Comparison of ENCODE assay signal across 22 cellular contexts in genomic region chr15:66735909-66736305, GRCh38. TPM values are rescaled to one million over a fixed set of nuclear protein-coding genes. Genes with fewer than 3 reads are reported as not detected.
A peak's percentile ranks its signal among the peaks of the same experiment; 100 is the strongest.
DNase-seq lines count a peak whose midpoint lies in the region; ATAC-seq and TF ChIP-seq lines count a peak whose summit lies in the region.
"Had no signal": no experiment of that assay in that cellular context is flagged by ENCODE, and none has a peak within 500 bp of the region (broad histone marks: within the 10 kb centered on the region; RNA-seq: fewer than 3 reads in every experiment).

No MANE protein-coding gene starts in this region.

- H3K4me1 ChIP-seq in SK-N-SH (ENCODE audit: control insufficient read depth in 1 of 2, insufficient read depth in 2 of 2, low read depth in 1 of 2, low read length in 1 of 2), result peaks cover 0 to 13% of the 10 kb centered on the region in 2 experiments; a peak in 1 of 4 replicates
- H3K4me1 ChIP-seq in mesenchymal stem cell (ENCODE audit: control insufficient read depth, insufficient read depth, low read depth, low read length), result peaks cover 4% of the 10 kb centered on the region
- peaks cover 0 to 87% (median 44%) of the 10 kb centered on the region in 4 donors for H3K4me1 ChIP-seq in tibial artery
- H3K4me1 ChIP-seq: breast epithelium had no signal

- H2BK12ac ChIP-seq in mesenchymal stem cell (ENCODE audit: low read length in 2 of 2), result no peak overlapping the region

- no peak for TF ChIP-seq RAD21 in SK-N-SH (IDR thresholded peaks at IDR 0.05; ENCODE audit: low read length)

- H3K4ac ChIP-seq in mesenchymal stem cell (ENCODE audit: low read depth in 1 of 2, low read length in 2 of 2), result no peak overlapping the region

- H4K91ac ChIP-seq in mesenchymal stem cell (ENCODE audit: low read length), result no peak overlapping the region

- 85% methylated on average over 9 of the region's 9 CpGs for WGBS in SK-N-SH (ENCODE audit: low lambda C conversion rate)
- WGBS in mesenchymal stem cell, result 93% methylated on average over 5 of the region's 9 CpGs

- no peak overlapping the region for H2BK5ac ChIP-seq in mesenchymal stem cell (ENCODE audit: low read depth, low read length, poor library complexity, severe bottlenecking)

- intact Hi-C loops in tibial artery (cut with DNase I; ENCODE audit: low total_unique reads), result no loop called here

- H3K36me3 ChIP-seq in SK-N-SH (replicated peaks in 1 of 2; ENCODE audit: control insufficient read depth in 1 of 2, insufficient read depth in 2 of 2, low read length in 1 of 2), result peaks cover 0 to 14% of the 10 kb centered on the region in 2 experiments
- H3K36me3 ChIP-seq in mesenchymal stem cell (ENCODE audit: control insufficient read depth in 1 of 2, insufficient read depth in 2 of 2, low read depth in 1 of 2, low read length in 2 of 2), result peaks cover 3 to 26% of the 10 kb centered on the region in 2 experiments
- H3K36me3 ChIP-seq in tibial artery, result no peaks in the 10 kb centered on the region
- H3K36me3 ChIP-seq: BLaER1, breast epithelium, left lung, Peyer's patch had no signal

- H3K4me2 ChIP-seq in SK-N-SH (peak overlapping the region; percentile 23; the same call in 1 of the 2 replicates), mesenchymal stem cell (ENCODE audit: low read length, poor library complexity, severe bottlenecking) (no peak overlapping the region)
- H3K4me2 ChIP-seq: BLaER1 had no signal

- H3K27ac ChIP-seq in SK-N-SH (ENCODE audit: low read depth in 2 of 2, low read length in 1 of 2) (no peak overlapping the region), mesenchymal stem cell (ENCODE audit: low read length, poor library complexity, severe bottlenecking) (no peak overlapping the region), tibial artery (peak overlapping the region; percentile 71 to 74)
- H3K27ac ChIP-seq: BLaER1, left lung, Peyer's patch had no signal

- H3K9ac ChIP-seq in SK-N-SH (no peak overlapping the region), mesenchymal stem cell (ENCODE audit: low read length) (peak overlapping the region; percentile 54)
- H3K9ac ChIP-seq: BLaER1 had no signal

- POLR2A ChIA-PET in SK-N-SH (lab: Yijun Ruan, JAX), result no interaction called here

- TF ChIP-seq EP300 in SK-N-SH (IDR thresholded peaks at IDR 0.05; ENCODE audit: borderline replicate concordance in 1 of 2, low read depth in 1 of 2, low read length in 1 of 2), result no peak

- H3K9me3 ChIP-seq in SK-N-SH (no peaks in the 10 kb centered on the region), mesenchymal stem cell (ENCODE audit: control insufficient read depth, low read length) (no peaks in the 10 kb centered on the region), tibial artery (no peaks in the 10 kb centered on the region)
- H3K9me3 ChIP-seq: BLaER1, breast epithelium, left lung, Peyer's patch had no signal

- H3K18ac ChIP-seq in mesenchymal stem cell (ENCODE audit: low read depth in 1 of 2, low read length in 2 of 2), result no peak overlapping the region

- no peak overlapping the region for H2BK15ac ChIP-seq in mesenchymal stem cell (ENCODE audit: low read depth, poor library complexity, severe bottlenecking)

- no peak overlapping the region for H3K4me3 ChIP-seq in SK-N-SH (ENCODE audit: low read depth in 2 of 2, low read length in 1 of 2)
- H3K4me3 ChIP-seq in mesenchymal stem cell (ENCODE audit: insufficient read depth in 1 of 2, low read depth in 1 of 2, low read length in 2 of 2), result no peak overlapping the region
- no peak overlapping the region for H3K4me3 ChIP-seq in tibial artery
- H3K4me3 ChIP-seq: BLaER1, breast epithelium, dorsolateral prefrontal cortex, left lung, Peyer's patch had no signal

- no peak for DNase-seq in SK-N-SH
- DNase-seq in astrocyte of the hippocampus (ENCODE audit: low read depth, low spot score), result peak; percentile 64
- no peak for DNase-seq in mesenchymal stem cell
- DNase-seq in tibial artery, result no peak
- DNase-seq in DMS114 treated with DMSO at 0.1 percent for 48 hours (lab: John Stamatoyannopoulos, UW; ENCODE audit: unreplicated experiment), result no peak
- DNase-seq: 8988T; activated CD4-positive, alpha-beta T cell treated with anti-CD3 and anti-CD28 coated beads for 36 hours; activated CD8-positive, alpha-beta memory T cell treated with anti-CD3 and anti-CD28 coated beads, Interleukin-2, amount 10 ng/mL, durations not matched to agents 7 days and 5 days; activated naive CD8-positive, alpha-beta T cell treated with anti-CD3 and anti-CD28 coated beads, Interleukin-2, amount 10 ng/mL, durations not matched to agents 7 days and 5 days; erythroblast; left lung; NCI-H1436; NCI-H2227 treated with DMSO at 0.1 percent for 48 hours; retina; trophoblast cell had no signal

- H4K8ac ChIP-seq in mesenchymal stem cell (ENCODE audit: low read length), result no peak overlapping the region

- H3K79me2 ChIP-seq in SK-N-SH (ENCODE audit: insufficient read depth), result peaks cover 100% of the 10 kb centered on the region

- ATAC-seq in SK-N-SH treated with all-trans-retinoic acid at 6 μM for 48 hours, result no peak
- no peak for ATAC-seq in GM21723 (IDR thresholded peaks at IDR 0.05; ENCODE audit: unreplicated experiment)
- ATAC-seq in HG03442 (IDR thresholded peaks at IDR 0.05; ENCODE audit: unreplicated experiment), result no peak
- ATAC-seq: activated CD4-positive, alpha-beta T cell treated with anti-CD3 and anti-CD28 coated beads for 36 hours; activated CD8-positive, alpha-beta memory T cell treated with anti-CD3 and anti-CD28 coated beads, Interleukin-2, amount 10 ng/mL, durations not matched to agents 7 days and 5 days; left lung had no signal

- no peak overlapping the region for H3K14ac ChIP-seq in mesenchymal stem cell (ENCODE audit: low read length in 2 of 2)

- H3K79me1 ChIP-seq in mesenchymal stem cell (replicated peaks; ENCODE audit: low read length, poor library complexity, severe bottlenecking), result peaks cover 21% of the 10 kb centered on the region

- no peak for TF ChIP-seq CTCF in SK-N-SH (IDR thresholded peaks at IDR 0.05)
- no peak for TF ChIP-seq CTCF in tibial artery (IDR thresholded peaks at IDR 0.05)

- H3K27me3 ChIP-seq in SK-N-SH (ENCODE audit: insufficient read depth) (no peaks in the 10 kb centered on the region), mesenchymal stem cell (ENCODE audit: control insufficient read depth in 1 of 2, insufficient read depth in 1 of 2, low read length in 2 of 2) (no peaks in the 10 kb centered on the region), tibial artery (no peaks in the 10 kb centered on the region)
- H3K27me3 ChIP-seq: BLaER1, breast epithelium, dorsolateral prefrontal cortex, left lung, Peyer's patch had no signal

- no peaks in the 10 kb centered on the region for H3K9me2 ChIP-seq in SK-N-SH

- CTCF ChIA-PET in SK-N-SH (lab: Yijun Ruan, JAX), result interaction anchor here (1.2 to 2.6 kb wide), 3 partner anchors 29 to 47 kb away, joined by 3 to 10 read pairs (median 4); no protein-coding TSS in a partner anchor

- peaks cover 13% of the 10 kb centered on the region for H3F3A ChIP-seq in SK-N-SH (replicated peaks; ENCODE audit: insufficient read depth)

- peaks cover 91% of the 10 kb centered on the region for H4K20me1 ChIP-seq in SK-N-SH (ENCODE audit: insufficient read depth)
- H4K20me1 ChIP-seq: BLaER1 had no signal

- H3K23ac ChIP-seq in mesenchymal stem cell (ENCODE audit: low read length in 2 of 2), result no peak overlapping the region

- H2BK120ac ChIP-seq in mesenchymal stem cell (ENCODE audit: low read depth, low read length), result no peak overlapping the region

- H2AFZ ChIP-seq in SK-N-SH (ENCODE audit: low read depth) (no peak overlapping the region), mesenchymal stem cell (ENCODE audit: low read depth, low read length) (no peak overlapping the region)

- H2AK5ac ChIP-seq in mesenchymal stem cell (ENCODE audit: low read length, severe bottlenecking), result no peak overlapping the region

TF ChIP-seq in SK-N-SH, 30 proteins besides CTCF, POLR2A, EP300 and RAD21 (continues in another document):
- TF ChIP-seq YY1 (IDR thresholded peaks at IDR 0.05; ENCODE audit: low read depth), result no peak
- TF ChIP-seq ZBTB33 (IDR thresholded peaks at IDR 0.05; ENCODE audit: borderline replicate concordance, low read depth), result no peak

TF ChIP-seq in SK-N-SH treated with all-trans-retinoic acid at 6 μM for 48 hours, 23 proteins besides CTCF, POLR2A, EP300 and RAD21 (continues in another document):
- TF ChIP-seq TSHZ2 (CRISPR knock-in tag; IDR thresholded peaks at IDR 0.05) (no peak), TOX (CRISPR knock-in tag; IDR thresholded peaks at IDR 0.05; ENCODE audit: borderline replicate concordance) (no peak)

RNA-seq across cellular contexts. Expression of gene SMAD6, which starts 33.9 kb away (rescaled TPM):
- 3.8 and 4.5 TPM in 2 replicates for polyA plus RNA-seq in SK-N-SH (2012; rRNA removed)
- polyA plus RNA-seq in SK-N-SH (2012; cell fraction: cytosol; rRNA removed), result 2.1 and 3.6 TPM in 2 replicates
- 16.1 and 18.7 TPM in 2 replicates for polyA plus RNA-seq in SK-N-SH (2012; cell fraction: nucleus; rRNA removed)
- polyA plus RNA-seq in mesenchymal stem cell (2013, experiment 1 of 2), result 5.5 TPM
- 5.6 TPM for polyA plus RNA-seq in mesenchymal stem cell (2013, experiment 2 of 2)

Comparison
In these comparisons a context has a peak if more than half of its experiments do, and no peak if none do; other contexts are left out.
1. H3K27ac ChIP-seq: peak in tibial artery (2 of 2); none in SK-N-SH (0 of 2) and mesenchymal stem cell (single experiment).